1 cellular context compared by ENCODE assay signal in genomic region chr7:127671341-127671740, GRCh38.
TF ChIP-seq lines count a peak whose summit lies in the region.

No MANE protein-coding gene starts in this region.

TF ChIP-seq in GM23338, 12 proteins besides CTCF, POLR2A, EP300 and RAD21 (continued from another document):
- TF ChIP-seq STAT1 (IDR thresholded peaks at IDR 0.05; ENCODE audit: unreplicated experiment) (no peak), CREB1 (CRISPR knock-in tag; IDR thresholded peaks at IDR 0.05; ENCODE audit: low read depth) (no peak), REST (IDR thresholded peaks at IDR 0.05; ENCODE audit: unreplicated experiment) (no peak), EZH2phosphoT487 (IDR thresholded peaks at IDR 0.05; ENCODE audit: unreplicated experiment) (no peak), ZNF331 (CRISPR knock-in tag; IDR thresholded peaks at IDR 0.05; ENCODE audit: low read depth) (no peak), ZNF462 (CRISPR knock-in tag; IDR thresholded peaks at IDR 0.05) (no peak)
TF ChIP-seq in GM23338: peak in this region for 0.
